8 cellular contexts compared by ENCODE assay signal in the genomic region with DNA sequence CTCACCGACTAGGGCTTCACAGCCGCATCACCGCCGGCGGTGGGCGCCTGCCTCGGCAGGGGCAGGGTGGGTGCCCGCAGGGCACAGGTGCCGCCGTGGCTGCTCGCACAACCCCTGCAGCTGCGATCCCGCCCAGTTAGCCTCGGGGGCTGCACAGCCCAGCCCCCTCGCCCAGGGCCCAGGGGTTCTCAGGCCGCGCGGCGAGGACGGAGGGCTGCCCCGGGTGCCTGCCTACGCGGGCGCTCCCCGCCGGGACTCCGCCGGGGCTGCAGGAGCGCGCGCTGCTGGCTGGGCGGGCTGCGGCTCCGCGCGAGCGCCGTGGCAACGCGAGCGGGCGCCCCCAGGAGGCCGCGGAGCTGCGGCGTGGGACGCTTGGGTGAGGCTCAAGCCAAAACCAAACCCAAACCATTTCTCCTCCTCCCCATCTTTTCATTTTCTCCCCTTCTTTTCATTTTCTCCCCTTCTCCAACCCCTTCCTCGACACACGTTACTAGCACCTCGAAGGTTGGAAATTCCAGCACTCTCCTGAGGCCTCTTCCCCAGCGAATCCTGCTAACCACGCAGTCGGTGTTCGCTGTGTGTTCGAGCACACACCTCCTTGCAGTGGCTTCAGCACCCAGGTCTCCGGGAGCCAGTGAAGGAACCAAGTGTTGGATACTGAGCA. TPM values are rescaled to one million over a fixed set of nuclear protein-coding genes. Genes with fewer than 3 reads are reported as not detected.
DNase-seq lines count a peak whose midpoint lies in the region; ATAC-seq and TF ChIP-seq lines count a peak whose summit lies in the region.

Gene MICAL3 (minus strand): TSS at position 286 of the 664 bp plus-strand sequence. CDS start 117,749 bp downstream, outside the sequence.

- H3K36me3 ChIP-seq in left lung = no peaks in the 10 kb centered on the region

- no peak within 1 kb of the TSS for H3K27ac ChIP-seq in left lung

- peaks cover 0 to 17% of the 10 kb centered on the region in 2 donors for H3K4me1 ChIP-seq in left lung

- H3K4me3 ChIP-seq in left lung = peak within 1 kb of the TSS; percentile 39 to 47

- H3K9me3 ChIP-seq in left lung = no peaks in the 10 kb centered on the region

- peaks cover 16 to 69% of the 10 kb centered on the region in 2 donors for H3K27me3 ChIP-seq in left lung

- TF ChIP-seq CTCF in left lung (IDR thresholded peaks at IDR 0.05) = peak; percentile 31 to 54

- intact Hi-C loops in left lung (cut with DNase I) = loop anchor here in 1 of 2 donors (10.0 kb wide), 1 partner anchor 50 kb away; the partner anchor contains the start of gene PEX26

- DNase-seq in AG08396 (ENCODE audit: low spot score) (peak; percentile 91), NCI-H2227 (lab: John Stamatoyannopoulos, UW; ENCODE audit: unreplicated experiment) (peak; percentile 74), dermis microvascular lymphatic vessel endothelial cell (ENCODE audit: low read depth in 2 of 2) (peak in 1 of 2 donors; percentile 76), left lung (peak in 1 of 2 donors; percentile 40)
- peak; percentile 63 to 69 for DNase-seq in activated CD4-positive, alpha-beta T cell treated with anti-CD3 and anti-CD28 coated beads, Interleukin-2, amount 50 U/mL, for 48 hours
- peak; percentile 50 for DNase-seq in stimulated activated CD4-positive, alpha-beta T cell treated with anti-CD3 and anti-CD28 coated beads, Interleukin-2, amount 100 ng/mL, for 4 hours (ENCODE audit: low read depth)

- peak; percentile 70 for ATAC-seq in GM19372 (IDR thresholded peaks at IDR 0.05; ENCODE audit: low read depth, unreplicated experiment)
- ATAC-seq in left lung = peak; percentile 95
- ATAC-seq in GM21447 (IDR thresholded peaks at IDR 0.05; ENCODE audit: unreplicated experiment) = no peak

RNA-seq across cellular contexts. Expression of gene MICAL3, which starts in this region (rescaled TPM):
- total RNA-seq in dermis microvascular lymphatic vessel endothelial cell = 14.8 and 22.9 TPM in 2 replicates
- 10 to 100 TPM; 24.9 to 29.8 TPM for total RNA-seq in left lung
